In genomic region chr6:117352466-117353081, GRCh38 we compare ENCODE assay signal across 8 cellular contexts.
DNase-seq lines count a peak whose midpoint lies in the region; ATAC-seq, FAIRE-seq and TF ChIP-seq lines count a peak whose summit lies in the region.

No MANE protein-coding gene starts in this region.

- H3K27me3 ChIP-seq in HepG2 (ENCODE audit: control insufficient read depth in 1 of 2, insufficient read depth in 2 of 2, low read length in 2 of 2) (no peaks in the 10 kb centered on the region), aorta (ENCODE audit: control insufficient read depth in 1 of 2, insufficient read depth in 2 of 2, low read length in 1 of 2) (no peaks in the 10 kb centered on the region)

- in situ Hi-C loops in HepG2 (cut with HindIII; ENCODE audit: extremely low pct_ligation_motif_present, low pct_unique_long_range_greater_than_20kb) = loop anchor here (5.0 kb wide), 1 partner anchor 480 kb away; no protein-coding TSS in a partner anchor

- CTCF ChIA-PET in HepG2 (lab: Yijun Ruan, JAX; ENCODE audit: low intra/inter-chr PET ratio, low total read pairs) = interaction anchor here (1.0 to 1.6 kb wide), 2 partner anchors 203 to 253 kb away, joined by 3 to 8 read pairs; no protein-coding TSS in a partner anchor

- no peak overlapping the region for H3K4me3 ChIP-seq in HepG2 (replicated peaks in 1 of 3; ENCODE audit: insufficient read depth in 1 of 3, low read depth in 2 of 3, low read length in 3 of 3)
- H3K4me3 ChIP-seq in aorta (ENCODE audit: low read length in 2 of 2) = no peak overlapping the region

- intact Hi-C loops in HepG2 (cut with micrococcal nuclease; ENCODE audit: unreplicated experiment) = loop anchor here (1.0 kb wide), 1 partner anchor 253 kb away; no protein-coding TSS in a partner anchor
- intact Hi-C loops in aorta (cut with DNase I) = no loop called here

- no peak overlapping the region for H2AFZ ChIP-seq in HepG2 (ENCODE audit: low read length)

- FAIRE-seq in HepG2 (lab: Jason Lieb, UNC) = no peak
- no peak for FAIRE-seq in GM12892 (lab: Jason Lieb, UNC)

- H3K4me2 ChIP-seq in HepG2 (ENCODE audit: low read depth, low read length) = no peak overlapping the region

- no peak for TF ChIP-seq POLR2A in HepG2 (IDR thresholded peaks at IDR 0.05; ENCODE audit: insufficient read depth in 1 of 2, low read depth in 2 of 2, low read length in 2 of 2)
- no peak for TF ChIP-seq POLR2A in GM12892 (IDR thresholded peaks at IDR 0.05; ENCODE audit: low read depth, low read length)

- DNase-seq in NCI-H748 (lab: John Stamatoyannopoulos, UW; ENCODE audit: unreplicated experiment) (peak; percentile 52), NCI-H748 treated with DMSO at 0.1 percent for 48 hours (lab: John Stamatoyannopoulos, UW) (no peak), HepG2 (ENCODE audit: low spot score) (peak; percentile 29), GM12892 (ENCODE audit: insufficient read length) (no peak), aorta (no peak), GM19240 (ENCODE audit: insufficient read length, low spot score) (no peak)

- POLR2A ChIA-PET in HepG2 (lab: Yijun Ruan, JAX) = no interaction called here

- no peaks in the 10 kb centered on the region for H3K4me1 ChIP-seq in HepG2 (ENCODE audit: insufficient read depth, low read length)
- no peaks in the 10 kb centered on the region for H3K4me1 ChIP-seq in aorta (ENCODE audit: control insufficient read depth in 1 of 2, insufficient read depth in 2 of 2, low read length in 2 of 2)

- no TSS peak for BruUV-seq in HepG2 (replicated peaks; lab: Mats Ljungman, UMichigan)

- TF ChIP-seq EP300 in HepG2 (IDR thresholded peaks at IDR 0.05; ENCODE audit: low read depth in 2 of 2, low read length in 2 of 2) (no peak), HepG2 (CRISPR knock-in tag; IDR thresholded peaks at IDR 0.05; ENCODE audit: borderline replicate concordance) (no peak)

- H3K27ac ChIP-seq in HepG2 (ENCODE audit: extremely low read length, insufficient read depth, low read length) (no peak overlapping the region), aorta (ENCODE audit: low read depth in 1 of 2, low read length in 2 of 2) (no peak overlapping the region)

- no peaks in the 10 kb centered on the region for H4K20me1 ChIP-seq in HepG2 (ENCODE audit: insufficient read depth, low read length)

- H3K79me2 ChIP-seq in HepG2 (ENCODE audit: insufficient read depth, low read length) = no peaks in the 10 kb centered on the region

- ATAC-seq in HG02973 (IDR thresholded peaks at IDR 0.05; ENCODE audit: unreplicated experiment) (peak; percentile 85), SK-N-SH treated with all-trans-retinoic acid at 6 μM for 48 hours (peak; percentile 79), HepG2 (peak; percentile 82), aorta (ENCODE audit: low FRiP score) (no peak)

- WGBS in HepG2 (ENCODE audit: low lambda C conversion rate) = 33% methylated on average over 3 of the region's 3 CpGs
- 72 to 82% methylated on average over 3 of the region's 3 CpGs for WGBS in aorta, 2 donors

- no peak overlapping the region for H3K9ac ChIP-seq in HepG2 (ENCODE audit: insufficient read depth, low read depth, low read length)

- no peaks in the 10 kb centered on the region for H3K36me3 ChIP-seq in HepG2 (replicated peaks in 1 of 2; ENCODE audit: control insufficient read depth in 1 of 2, insufficient read depth in 2 of 2, low read length in 2 of 2)
- no peaks in the 10 kb centered on the region for H3K36me3 ChIP-seq in aorta (ENCODE audit: control insufficient read depth in 1 of 2, insufficient read depth in 2 of 2, low read length in 1 of 2)

- TF ChIP-seq CTCF in HepG2 (CRISPR knock-in tag; IDR thresholded peaks at IDR 0.05) = peak; percentile 53

- H3K9me3 ChIP-seq in HepG2 (ENCODE audit: low read length) (no peaks in the 10 kb centered on the region), aorta (ENCODE audit: control insufficient read depth, low read length) (no peaks in the 10 kb centered on the region)

- TF ChIP-seq RAD21 in HepG2 (CRISPR knock-in tag; IDR thresholded peaks at IDR 0.05) = no peak

TF ChIP-seq in SK-N-SH treated with all-trans-retinoic acid at 6 μM for 48 hours, 23 proteins besides CTCF, POLR2A, EP300 and RAD21:
- TF ChIP-seq ZFP30 (CRISPR knock-in tag; IDR thresholded peaks at IDR 0.05) = no peak
- no peak for TF ChIP-seq CSDC2 (CRISPR knock-in tag; IDR thresholded peaks at IDR 0.05)
- TF ChIP-seq ISL1 (CRISPR knock-in tag; IDR thresholded peaks at IDR 0.05) = no peak
- TF ChIP-seq BACH2 (CRISPR knock-in tag; IDR thresholded peaks at IDR 0.05; ENCODE audit: borderline replicate concordance) = no peak
- TF ChIP-seq CREB5 (CRISPR knock-in tag; IDR thresholded peaks at IDR 0.05; ENCODE audit: low read depth) = no peak
- no peak for TF ChIP-seq RARB (CRISPR knock-in tag; IDR thresholded peaks at IDR 0.05)
- TF ChIP-seq PATZ1 (CRISPR knock-in tag; IDR thresholded peaks at IDR 0.05; ENCODE audit: borderline replicate concordance) = no peak
- no peak for TF ChIP-seq ZNF70 (CRISPR knock-in tag; IDR thresholded peaks at IDR 0.05)

TF ChIP-seq in HepG2, 621 proteins besides CTCF, POLR2A, EP300 and RAD21:
- TF ChIP-seq IKZF4 (CRISPR knock-in tag; IDR thresholded peaks at IDR 0.05; ENCODE audit: borderline replicate concordance, low read depth, not compliant biosample characterization) (no peak), SMC3 (IDR thresholded peaks at IDR 0.05; ENCODE audit: low read length) (peak; percentile 70), STAG1 (CRISPR knock-in tag; IDR thresholded peaks at IDR 0.05) (peak; percentile 66), TSC22D2 (CRISPR knock-in tag; IDR thresholded peaks at IDR 0.05; ENCODE audit: borderline replicate concordance) (no peak), ZNF142 (CRISPR knock-in tag; IDR thresholded peaks at IDR 0.05) (no peak)

Comparison
In these comparisons a context has a peak if more than half of its experiments do, and no peak if none do; other contexts are left out.
1. DNase-seq: peak in NCI-H748 (single experiment) and HepG2 (single experiment); none in NCI-H748 treated with DMSO at 0.1 percent for 48 hours (single experiment), GM12892 (single experiment), aorta (0 of 2) and GM19240 (single experiment).